24 cellular contexts compared by ENCODE assay signal in the genomic region with DNA sequence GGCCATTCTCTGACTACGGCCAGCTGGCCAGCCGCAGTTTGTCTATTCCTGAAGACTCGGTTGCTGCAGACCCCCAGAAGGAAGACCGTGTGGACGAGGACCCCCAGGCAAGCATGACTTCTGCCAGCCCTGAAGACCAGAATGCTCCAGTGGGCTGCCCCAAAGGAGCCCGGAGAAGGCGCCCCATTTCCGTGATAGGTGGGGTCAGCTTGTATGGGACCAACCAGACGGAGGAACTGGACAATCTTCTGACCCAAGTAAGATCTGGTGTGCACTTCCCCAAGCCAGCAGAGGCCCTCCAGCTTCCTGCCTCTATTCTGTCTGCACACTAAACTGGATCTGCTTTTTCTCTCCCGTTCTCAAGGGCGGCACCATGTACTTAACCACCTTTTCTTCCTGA. TPM values are rescaled to one million over a fixed set of nuclear protein-coding genes. Genes with fewer than 3 reads are reported as not detected.
DNase-seq lines count a peak whose midpoint lies in the region; ATAC-seq and TF ChIP-seq lines count a peak whose summit lies in the region.
"Had no signal": no experiment of that assay in that cellular context is flagged by ENCODE, and none has a peak within 500 bp of the region (broad histone marks: within the 10 kb centered on the region; RNA-seq: fewer than 3 reads in every experiment).

No MANE protein-coding gene starts in this region.

- H3K27ac Mint-ChIP-seq in activated CD4-positive, alpha-beta T cell treated with anti-CD3 and anti-CD28 coated beads for 36 hours, result peak overlapping the region; percentile 96
- peak overlapping the region; percentile 63; the same call in 1 of the 2 replicates for H3K27ac Mint-ChIP-seq in GM23338
- H3K27ac Mint-ChIP-seq in activated naive CD8-positive, alpha-beta T cell, result peak overlapping the region; percentile 99
- H3K27ac Mint-ChIP-seq: nephron had no signal

- H3K36me3 Mint-ChIP-seq in activated CD4-positive, alpha-beta T cell treated with anti-CD3 and anti-CD28 coated beads for 36 hours (ENCODE audit: low read depth), result peaks cover 27% of the 10 kb centered on the region
- peaks cover 14% of the 10 kb centered on the region for H3K36me3 Mint-ChIP-seq in GM23338 (ENCODE audit: low read depth)
- peaks cover 10% of the 10 kb centered on the region for H3K36me3 Mint-ChIP-seq in activated naive CD8-positive, alpha-beta T cell

- H2AFZ ChIP-seq in GM23338 (no peak overlapping the region), neuronal stem cell (ENCODE audit: low read length) (no peak overlapping the region)

- H3F3A ChIP-seq in GM23338 (replicated peaks; ENCODE audit: low read depth), result no peaks in the 10 kb centered on the region

- H3K9me2 ChIP-seq in GM23338 (ENCODE audit: insufficient read depth), result no peaks in the 10 kb centered on the region

- peak overlapping the region; percentile 35 for H3K18ac ChIP-seq in neuronal stem cell (ENCODE audit: low read length)

- no peak overlapping the region for H4K8ac ChIP-seq in neuronal stem cell (ENCODE audit: low read depth, low read length)

- no peak overlapping the region for H2BK12ac ChIP-seq in neuronal stem cell (ENCODE audit: low read length)

- intact Hi-C loops in activated CD4-positive, alpha-beta T cell treated with anti-CD3 and anti-CD28 coated beads for 36 hours (cut with DNase I, micrococcal nuclease), result no loop called here
- intact Hi-C loops in cardiac septum (cut with DNase I), result no loop called here

- H3K4me3 Mint-ChIP-seq in activated CD4-positive, alpha-beta T cell treated with anti-CD3 and anti-CD28 coated beads for 36 hours, result peak overlapping the region; percentile 95
- H3K4me3 Mint-ChIP-seq in GM23338, result no peak overlapping the region
- H3K4me3 Mint-ChIP-seq in activated naive CD8-positive, alpha-beta T cell, result peak overlapping the region; percentile 94
- H3K4me3 Mint-ChIP-seq: nephron had no signal

- WGBS in neuronal stem cell (ENCODE audit: extremely low coverage in 2 of 2, insufficient read length in 2 of 2, insufficient replicate concordance in 1 of 2), 2 donors, result no CpG with 5 or more reads among the region's 11 CpGs

- H3K4me1 ChIP-seq in GM23338 (ENCODE audit: insufficient read depth), result peaks cover 9% of the 10 kb centered on the region
- peaks cover 11 to 12% of the 10 kb centered on the region in 2 donors for H3K4me1 ChIP-seq in neuronal stem cell (ENCODE audit: control insufficient read depth in 2 of 2, insufficient read depth in 1 of 2, low read depth in 1 of 2, low read length in 2 of 2)
- H3K4me1 ChIP-seq in foreskin keratinocyte, result no peaks in the 10 kb centered on the region
- H3K4me1 ChIP-seq: A549 had no signal

- H4K20me1 ChIP-seq in GM23338 (replicated peaks; ENCODE audit: insufficient read depth), result no peaks in the 10 kb centered on the region

- peak overlapping the region; percentile 23 for H3K23ac ChIP-seq in neuronal stem cell (ENCODE audit: low read depth, low read length, poor library complexity)

- no peak overlapping the region for H3K4me3 ChIP-seq in GM23338
- no peak overlapping the region for H3K4me3 ChIP-seq in neuronal stem cell (ENCODE audit: low read length in 2 of 2)
- H3K4me3 ChIP-seq: A549, SJCRH30, thoracic aorta had no signal

- no peak overlapping the region for H3K14ac ChIP-seq in neuronal stem cell (ENCODE audit: low read length)

- H2BK15ac ChIP-seq in neuronal stem cell (ENCODE audit: low read length), result no peak overlapping the region

- H3K27me3 ChIP-seq in GM23338 (ENCODE audit: insufficient read depth), result no peaks in the 10 kb centered on the region
- no peaks in the 10 kb centered on the region for H3K27me3 ChIP-seq in neuronal stem cell (ENCODE audit: control insufficient read depth in 3 of 3, insufficient read depth in 3 of 3, low read depth in 1 of 3, low read length in 3 of 3)
- H3K27me3 ChIP-seq in foreskin keratinocyte, result no peaks in the 10 kb centered on the region
- H3K27me3 ChIP-seq: SJCRH30 had no signal

- H3K27ac ChIP-seq in GM23338 (ENCODE audit: low read depth), result no peak overlapping the region
- H3K27ac ChIP-seq in neuronal stem cell (replicated peaks; ENCODE audit: low read length), result peak overlapping the region; percentile 11
- H3K27ac ChIP-seq in foreskin keratinocyte, result no peak overlapping the region
- H3K27ac ChIP-seq: A549, C4-2B, SJCRH30, thoracic aorta had no signal

- DNase-seq in activated CD4-positive, alpha-beta T cell treated with anti-CD3 and anti-CD28 coated beads for 36 hours, result no peak
- DNase-seq in activated CD4-positive, alpha-beta T cell treated with anti-CD3 and anti-CD28 coated beads, Interleukin-2, amount 50 U/mL, for 1 hour, result no peak
- no peak for DNase-seq in GM23338 (ENCODE audit: low spot score)
- DNase-seq in neuronal stem cell (ENCODE audit: low spot score), result no peak
- DNase-seq in foreskin keratinocyte, result no peak
- no peak for DNase-seq in cardiac septum (ENCODE audit: low spot score)
- no peak for DNase-seq in NCI-H345 (lab: John Stamatoyannopoulos, UW)
- DNase-seq: activated CD4-positive, CD25-positive, alpha-beta regulatory T cell treated with anti-CD3 and anti-CD28 coated beads, Interleukin-2, amount 50 U/mL, for 72 hours; DMS79 treated with DMSO at 0.1 percent for 48 hours; foreskin fibroblast; hypothalamus; kidney; mammary epithelial cell; NCI-H1105 treated with DMSO at 0.1 percent for 48 hours; NCI-H526 treated with DMSO at 0.1 percent for 48 hours; PC-3; SJCRH30; stimulated activated CD4-positive, alpha-beta T cell treated with anti-CD3 and anti-CD28 coated beads, Interleukin-12 subunit alpha, Interleukin-12 subunit beta, amount 100 ng/mL, for 4 hours; T1000 had no signal

- H3K79me2 ChIP-seq in GM23338 (replicated peaks; ENCODE audit: insufficient read depth), result peaks cover 25% of the 10 kb centered on the region

- ATAC-seq in activated CD4-positive, alpha-beta T cell treated with anti-CD3 and anti-CD28 coated beads for 36 hours, result no peak
- ATAC-seq in GM23338, result no peak
- ATAC-seq in foreskin keratinocyte, result no peak
- ATAC-seq: A549, PC-3 had no signal

- peaks cover 0 to 5% of the 10 kb centered on the region in 2 donors for H3K9me3 ChIP-seq in neuronal stem cell (replicated peaks in 1 of 2; ENCODE audit: control insufficient read depth in 2 of 2, insufficient read depth in 1 of 2, low read depth in 1 of 2, low read length in 2 of 2)
- H3K9me3 ChIP-seq: A549, SJCRH30, thoracic aorta had no signal

- peaks cover 56% of the 10 kb centered on the region for H3K4me1 Mint-ChIP-seq in activated CD4-positive, alpha-beta T cell treated with anti-CD3 and anti-CD28 coated beads for 36 hours
- peaks cover 17% of the 10 kb centered on the region for H3K4me1 Mint-ChIP-seq in GM23338
- peaks cover 65% of the 10 kb centered on the region for H3K4me1 Mint-ChIP-seq in activated naive CD8-positive, alpha-beta T cell (ENCODE audit: low read depth)
- H3K4me1 Mint-ChIP-seq: nephron had no signal

- H2BK120ac ChIP-seq in neuronal stem cell (ENCODE audit: low read depth, low read length), result no peak overlapping the region

- H3K36me3 ChIP-seq in GM23338 (ENCODE audit: insufficient read depth) (no peaks in the 10 kb centered on the region; the same call in 1 of the 2 replicates), neuronal stem cell (replicated peaks in 1 of 2; ENCODE audit: control insufficient read depth in 2 of 2, insufficient read depth in 2 of 2, low read length in 2 of 2) (peaks cover 8 to 47% of the 10 kb centered on the region in 2 donors)
- H3K36me3 ChIP-seq: thoracic aorta had no signal

- TF ChIP-seq CTCF in GM23338 (conservative IDR thresholded peaks at IDR 0.05; ENCODE audit: low read depth in 2 of 2) (no peak), foreskin keratinocyte (conservative IDR thresholded peaks at IDR 0.05) (no peak)

- peak overlapping the region; percentile 1 for H3K9ac ChIP-seq in neuronal stem cell (ENCODE audit: low read depth, low read length, poor library complexity)

- no peaks in the 10 kb centered on the region for H3K79me1 ChIP-seq in neuronal stem cell (ENCODE audit: low read depth, low read length)

- H2AK5ac ChIP-seq in neuronal stem cell (ENCODE audit: low read depth, low read length), result no peak overlapping the region

- CTCF ChIA-PET in activated CD4-positive, alpha-beta T cell treated with anti-CD3 and anti-CD28 coated beads for 36 hours (lab: Charles Lee), result interaction anchor here (0.7 to 1.3 kb wide), 2 partner anchors 15 to 17 kb away, joined by 3 to 4 read pairs; no protein-coding TSS in a partner anchor

- H2BK5ac ChIP-seq in neuronal stem cell (ENCODE audit: low read length), result no peak overlapping the region

- no peak overlapping the region for H4K91ac ChIP-seq in neuronal stem cell (ENCODE audit: low read depth, low read length, poor library complexity)

- no peaks in the 10 kb centered on the region for H3K27me3 Mint-ChIP-seq in activated CD4-positive, alpha-beta T cell treated with anti-CD3 and anti-CD28 coated beads for 36 hours
- H3K27me3 Mint-ChIP-seq in GM23338 (ENCODE audit: insufficient read depth, low read depth, poor library complexity), result peaks cover 3% of the 10 kb centered on the region
- no peaks in the 10 kb centered on the region for H3K27me3 Mint-ChIP-seq in activated naive CD8-positive, alpha-beta T cell

- H3K4me2 ChIP-seq in GM23338 (no peak overlapping the region), neuronal stem cell (ENCODE audit: insufficient read depth, low read length, poor library complexity, severe bottlenecking) (no peak overlapping the region)
- H3K4me2 ChIP-seq: A549 had no signal

- POLR2A ChIA-PET in activated CD4-positive, alpha-beta T cell treated with anti-CD3 and anti-CD28 coated beads for 36 hours (lab: Charles Lee), result interaction anchor here (1.4 kb wide), 1 partner anchor 15 kb away, joined by 3 read pairs; no protein-coding TSS in a partner anchor

- no peak overlapping the region for H3K4ac ChIP-seq in neuronal stem cell (ENCODE audit: low read length)

- no peaks in the 10 kb centered on the region for H3K9me3 Mint-ChIP-seq in activated CD4-positive, alpha-beta T cell treated with anti-CD3 and anti-CD28 coated beads for 36 hours (ENCODE audit: low read depth)
- no peaks in the 10 kb centered on the region for H3K9me3 Mint-ChIP-seq in GM23338
- H3K9me3 Mint-ChIP-seq in activated naive CD8-positive, alpha-beta T cell (ENCODE audit: low read depth), result no peaks in the 10 kb centered on the region
- H3K9me3 Mint-ChIP-seq: nephron had no signal

TF ChIP-seq in GM23338, 12 proteins besides CTCF, POLR2A, EP300 and RAD21 (continues in another document):
- TF ChIP-seq STAT1 (IDR thresholded peaks at IDR 0.05; ENCODE audit: unreplicated experiment), result no peak
- no peak for TF ChIP-seq ZNF114 (CRISPR knock-in tag; IDR thresholded peaks at IDR 0.05)
- TF ChIP-seq EZH2 (IDR thresholded peaks at IDR 0.05; ENCODE audit: low read depth, unreplicated experiment), result no peak
- no peak for TF ChIP-seq ZNF331 (CRISPR knock-in tag; IDR thresholded peaks at IDR 0.05; ENCODE audit: low read depth)
- TF ChIP-seq NANOG (IDR thresholded peaks at IDR 0.05; ENCODE audit: borderline replicate concordance), result no peak

RNA-seq across cellular contexts. Expression of gene C1QTNF9, which starts 59.8 kb away (rescaled TPM):
- total RNA-seq in activated CD4-positive, alpha-beta T cell treated with anti-CD3 and anti-CD28 coated beads for 36 hours, result not detected
- total RNA-seq in GM23338 (2014; rRNA removed; shearing (Covaris generic)), result not detected in 2 replicates
- polyA plus RNA-seq in GM23338 (2016; fragmentation: Nextera tagmentation; extraction: Ambion mirVana) (not detected in 2 replicates), foreskin keratinocyte (not detected in 2 replicates)
- 0.01 TPM for polyA plus RNA-seq in neuronal stem cell (2013, experiment 1 of 2)
- polyA plus RNA-seq in neuronal stem cell (2013, experiment 2 of 2), result not detected
- total RNA-seq in foreskin keratinocyte (not detected in 2 replicates), cardiac septum (0.83 TPM)
- total RNA-seq: mammary epithelial cell, SJCRH30 had no signal
- polyA plus RNA-seq: A549, mammary epithelial cell had no signal
